In genomic region chr2:71852141-71852711, GRCh38 we compare ENCODE assay signal across 23 cellular contexts.
A peak's percentile ranks its signal among the peaks of the same experiment; 100 is the strongest.
DNase-seq lines count a peak whose midpoint lies in the region; ATAC-seq, FAIRE-seq and TF ChIP-seq lines count a peak whose summit lies in the region.
"Had no signal": no experiment of that assay in that cellular context is flagged by ENCODE, and none has a peak within 500 bp of the region (broad histone marks: within the 10 kb centered on the region; RNA-seq: fewer than 3 reads in every experiment).

No MANE protein-coding gene starts in this region.

- WGBS in HepG2 (ENCODE audit: low lambda C conversion rate): 18% methylated on average over 21 of the region's 32 CpGs
- WGBS in right lobe of liver (ENCODE audit: insufficient coverage, low coverage, low lambda C conversion rate, missing lambda C conversion rate): 9% methylated on average over 7 of the region's 32 CpGs
- 1 to 3% methylated on average over 32 of the region's 32 CpGs for WGBS in aorta, 2 donors

- no peak overlapping the region for H3K4me3 Mint-ChIP-seq in HFFc6
- H3K4me3 Mint-ChIP-seq: activated CD4-positive, alpha-beta T cell treated with anti-CD3 and anti-CD28 coated beads for 36 hours; activated CD8-positive, alpha-beta memory T cell treated with anti-CD3 and anti-CD28 coated beads, Interleukin-2, amount 10 ng/mL, durations not matched to agents 7 days and 5 days; activated naive CD8-positive, alpha-beta T cell treated with anti-CD3 and anti-CD28 coated beads, Interleukin-2, amount 50 U/mL, for 24 hours; CD14-positive monocyte had no signal

- H3K27ac ChIP-seq in HepG2 (ENCODE audit: extremely low read length, insufficient read depth, low read length) (no peak overlapping the region), right lobe of liver (no peak overlapping the region), endothelial cell of umbilical vein (ENCODE audit: insufficient read depth, low read depth, low read length) (no peak overlapping the region), left lung (no peak overlapping the region), aorta (ENCODE audit: low read depth in 1 of 2, low read length in 2 of 2) (peak overlapping the region; percentile 2 to 61)
- H3K27ac ChIP-seq: epithelial cell of prostate, uterus had no signal

- no peak for TF ChIP-seq POLR2A in HepG2 (IDR thresholded peaks at IDR 0.05; ENCODE audit: insufficient read depth in 1 of 2, low read depth in 2 of 2, low read length in 2 of 2)
- TF ChIP-seq POLR2A in right lobe of liver (IDR thresholded peaks at IDR 0.05): no peak
- TF ChIP-seq POLR2A in endothelial cell of umbilical vein (IDR thresholded peaks at IDR 0.05; ENCODE audit: low read depth, low read length): no peak

- FAIRE-seq in HepG2 (lab: Jason Lieb, UNC) (no peak), endothelial cell of umbilical vein (lab: Jason Lieb, UNC) (no peak)
- FAIRE-seq: bronchial epithelial cell, GM12878, small intestine had no signal

- ATAC-seq in HepG2 (peak; percentile 33), right lobe of liver (no peak), left lung (peak; percentile 43), aorta (ENCODE audit: low FRiP score) (peak; percentile 44), GM18907 (IDR thresholded peaks at IDR 0.05; ENCODE audit: unreplicated experiment) (no peak), HG03097 (IDR thresholded peaks at IDR 0.05; ENCODE audit: low FRiP score, unreplicated experiment) (no peak)
- ATAC-seq: activated CD4-positive, alpha-beta T cell treated with anti-CD3 and anti-CD28 coated beads for 36 hours; activated CD8-positive, alpha-beta memory T cell treated with anti-CD3 and anti-CD28 coated beads, Interleukin-2, amount 10 ng/mL, durations not matched to agents 7 days and 5 days; activated naive CD8-positive, alpha-beta T cell treated with anti-CD3 and anti-CD28 coated beads, Interleukin-2, amount 50 U/mL, for 24 hours; GM12878 had no signal

- H3K27me3 Mint-ChIP-seq in HFFc6 (ENCODE audit: insufficient read depth): peaks cover 25% of the 10 kb centered on the region

- no peak overlapping the region for H3K9ac ChIP-seq in HepG2 (ENCODE audit: insufficient read depth, low read depth, low read length)
- no peak overlapping the region for H3K9ac ChIP-seq in endothelial cell of umbilical vein (replicated peaks; ENCODE audit: extremely low read depth, insufficient read depth, low read length)

- H2AFZ ChIP-seq in HepG2 (ENCODE audit: low read length): no peak overlapping the region
- no peak overlapping the region for H2AFZ ChIP-seq in endothelial cell of umbilical vein (ENCODE audit: low read depth, low read length)

- TF ChIP-seq EP300 in HepG2 (IDR thresholded peaks at IDR 0.05; ENCODE audit: low read depth in 2 of 2, low read length in 2 of 2) (no peak), HepG2 (CRISPR knock-in tag; IDR thresholded peaks at IDR 0.05; ENCODE audit: borderline replicate concordance) (no peak)

- no peak for TF ChIP-seq RAD21 in HepG2 (CRISPR knock-in tag; IDR thresholded peaks at IDR 0.05)

- POLR2A ChIA-PET in HepG2 (lab: Yijun Ruan, JAX) (no interaction called here), endothelial cell of umbilical vein (lab: Charles Lee) (no interaction called here)

- DNase-seq in HepG2 (ENCODE audit: low spot score) (no peak), right lobe of liver (no peak), endothelial cell of umbilical vein (ENCODE audit: low read depth, low spot score) (no peak), left lung (no peak), aorta (peak; percentile 60 to 83), HFFc6 (no peak)
- DNase-seq: activated CD4-positive, alpha-beta T cell treated with anti-CD3 and anti-CD28 coated beads for 36 hours; activated naive CD8-positive, alpha-beta T cell treated with anti-CD3 and anti-CD28 coated beads, Interleukin-2, amount 50 U/mL, for 24 hours; DMS 273 treated with DMSO at 0.1 percent for 48 hours; GDM1; NCI-H1694; small intestine; stimulated activated CD4-positive, alpha-beta T cell treated with anti-CD3 and anti-CD28 coated beads, Interleukin-2, amount 100 ng/mL, for 48 hours had no signal

- H4K20me1 ChIP-seq in HepG2 (ENCODE audit: insufficient read depth, low read length): no peaks in the 10 kb centered on the region
- no peaks in the 10 kb centered on the region for H4K20me1 ChIP-seq in endothelial cell of umbilical vein (replicated peaks; ENCODE audit: control insufficient read depth, extremely low read depth, insufficient read depth, low read length)

- intact Hi-C loops in HepG2 (cut with micrococcal nuclease; ENCODE audit: unreplicated experiment) (no loop called here), right lobe of liver (cut with DNase I) (no loop called here), endothelial cell of umbilical vein (cut with micrococcal nuclease) (no loop called here), left lung (cut with DNase I) (no loop called here), aorta (cut with DNase I) (no loop called here)

- H3K79me2 ChIP-seq in HepG2 (ENCODE audit: insufficient read depth, low read length) (no peaks in the 10 kb centered on the region), endothelial cell of umbilical vein (ENCODE audit: control insufficient read depth, insufficient read depth, low read length) (no peaks in the 10 kb centered on the region)

- H3K4me3 ChIP-seq in HepG2 (replicated peaks in 1 of 3; ENCODE audit: insufficient read depth in 1 of 3, low read depth in 2 of 3, low read length in 3 of 3) (no peak overlapping the region), right lobe of liver (no peak overlapping the region), endothelial cell of umbilical vein (replicated peaks in 1 of 3; ENCODE audit: insufficient read depth in 1 of 3, low read depth in 1 of 3, low read length in 3 of 3) (no peak overlapping the region), left lung (no peak overlapping the region), aorta (ENCODE audit: low read length in 2 of 2) (no peak overlapping the region)
- H3K4me3 ChIP-seq: GM12878, HAP-1, lung, uterus had no signal

- no peaks in the 10 kb centered on the region for H3K9me3 ChIP-seq in HepG2 (ENCODE audit: low read length)
- H3K9me3 ChIP-seq in right lobe of liver: no peaks in the 10 kb centered on the region
- no peaks in the 10 kb centered on the region for H3K9me3 ChIP-seq in endothelial cell of umbilical vein (replicated peaks; ENCODE audit: control insufficient read depth, insufficient read depth, low read length)
- peaks cover 0 to 8% of the 10 kb centered on the region in 2 donors for H3K9me3 ChIP-seq in left lung
- no peaks in the 10 kb centered on the region for H3K9me3 ChIP-seq in aorta (ENCODE audit: control insufficient read depth, low read length)
- H3K9me3 ChIP-seq: HAP-1, uterus had no signal

- H3K36me3 Mint-ChIP-seq in HFFc6 (ENCODE audit: low read depth): peaks cover 5% of the 10 kb centered on the region
- H3K36me3 Mint-ChIP-seq: activated CD8-positive, alpha-beta memory T cell treated with anti-CD3 and anti-CD28 coated beads, Interleukin-2, amount 10 ng/mL, durations not matched to agents 7 days and 5 days; CD14-positive monocyte had no signal

- TF ChIP-seq CTCF in HepG2 (CRISPR knock-in tag; IDR thresholded peaks at IDR 0.05) (no peak), right lobe of liver (IDR thresholded peaks at IDR 0.05) (no peak), endothelial cell of umbilical vein (IDR thresholded peaks at IDR 0.05; ENCODE audit: extremely low read depth in 1 of 2, insufficient read depth in 1 of 2, low read depth in 1 of 2, low read length in 2 of 2) (no peak), left lung (IDR thresholded peaks at IDR 0.05) (no peak), HFFc6 (IDR thresholded peaks at IDR 0.05) (no peak)

- no peaks in the 10 kb centered on the region for H3K4me1 ChIP-seq in HepG2 (ENCODE audit: insufficient read depth, low read length)
- no peaks in the 10 kb centered on the region for H3K4me1 ChIP-seq in right lobe of liver
- H3K4me1 ChIP-seq in endothelial cell of umbilical vein (ENCODE audit: control insufficient read depth, extremely low read depth, insufficient read depth, low read length): no peaks in the 10 kb centered on the region
- H3K4me1 ChIP-seq in left lung: peaks cover 0 to 7% of the 10 kb centered on the region in 2 donors
- peaks cover 3 to 8% of the 10 kb centered on the region in 2 donors for H3K4me1 ChIP-seq in aorta (ENCODE audit: control insufficient read depth in 1 of 2, insufficient read depth in 2 of 2, low read length in 2 of 2)
- H3K4me1 ChIP-seq: HAP-1, uterus had no signal

- in situ Hi-C loops in HepG2 (cut with HindIII; ENCODE audit: extremely low pct_ligation_motif_present, low pct_unique_long_range_greater_than_20kb): no loop called here

- dilution Hi-C loops in endothelial cell of umbilical vein (cut with MboI; ENCODE audit: extremely low pct_ligation_motif_present, low sequenced_read_pairs): no loop called here

- H3K9me1 ChIP-seq in endothelial cell of umbilical vein (replicated peaks; ENCODE audit: control insufficient read depth, extremely low read depth, insufficient read depth, low read length): no peaks in the 10 kb centered on the region

- no peak overlapping the region for H3K4me2 ChIP-seq in HepG2 (ENCODE audit: low read depth, low read length)
- no peak overlapping the region for H3K4me2 ChIP-seq in endothelial cell of umbilical vein (ENCODE audit: insufficient read depth, low read length)

- H3K9me3 Mint-ChIP-seq in HFFc6: peaks cover 12% of the 10 kb centered on the region

- no peaks in the 10 kb centered on the region; the same call in 1 of the 2 replicates for H3K4me1 Mint-ChIP-seq in HFFc6 (ENCODE audit: low read depth)
- H3K4me1 Mint-ChIP-seq: activated CD4-positive, alpha-beta T cell treated with anti-CD3 and anti-CD28 coated beads for 36 hours; activated CD8-positive, alpha-beta memory T cell treated with anti-CD3 and anti-CD28 coated beads, Interleukin-2, amount 10 ng/mL, durations not matched to agents 7 days and 5 days; activated naive CD8-positive, alpha-beta T cell treated with anti-CD3 and anti-CD28 coated beads, Interleukin-2, amount 50 U/mL, for 24 hours; CD14-positive monocyte had no signal

- H3K27ac Mint-ChIP-seq in HFFc6: no peak overlapping the region
- H3K27ac Mint-ChIP-seq: activated CD4-positive, alpha-beta T cell treated with anti-CD3 and anti-CD28 coated beads for 36 hours; activated CD8-positive, alpha-beta memory T cell treated with anti-CD3 and anti-CD28 coated beads, Interleukin-2, amount 10 ng/mL, durations not matched to agents 7 days and 5 days; activated naive CD8-positive, alpha-beta T cell treated with anti-CD3 and anti-CD28 coated beads, Interleukin-2, amount 50 U/mL, for 24 hours; CD14-positive monocyte had no signal

- BruUV-seq in HepG2 (replicated peaks; lab: Mats Ljungman, UMichigan) (no TSS peak), endothelial cell of umbilical vein (replicated peaks; lab: Mats Ljungman, UMichigan) (no TSS peak)

- H3K27me3 ChIP-seq in HepG2 (ENCODE audit: control insufficient read depth in 1 of 2, insufficient read depth in 2 of 2, low read length in 2 of 2) (peaks cover 6 to 45% of the 10 kb centered on the region in 2 experiments; a peak in 4 of 5 replicates), right lobe of liver (no peaks in the 10 kb centered on the region), endothelial cell of umbilical vein (ENCODE audit: control insufficient read depth in 2 of 2, insufficient read depth in 2 of 2, low read length in 2 of 2) (peaks cover 6% of the 10 kb centered on the region in 2 experiments), left lung (peaks cover 0 to 21% of the 10 kb centered on the region in 2 donors), aorta (ENCODE audit: control insufficient read depth in 1 of 2, insufficient read depth in 2 of 2, low read length in 1 of 2) (no peaks in the 10 kb centered on the region)
- H3K27me3 ChIP-seq: uterus had no signal

- CTCF ChIA-PET in HepG2 (lab: Yijun Ruan, JAX; ENCODE audit: low intra/inter-chr PET ratio, low total read pairs): no interaction called here
- CTCF ChIA-PET in endothelial cell of umbilical vein (lab: Charles Lee): no interaction called here

- H3K36me3 ChIP-seq in HepG2 (replicated peaks in 1 of 2; ENCODE audit: control insufficient read depth in 1 of 2, insufficient read depth in 2 of 2, low read length in 2 of 2): no peaks in the 10 kb centered on the region
- no peaks in the 10 kb centered on the region for H3K36me3 ChIP-seq in right lobe of liver
- no peaks in the 10 kb centered on the region for H3K36me3 ChIP-seq in endothelial cell of umbilical vein (ENCODE audit: control insufficient read depth in 2 of 2, extremely low read depth in 1 of 2, insufficient read depth in 2 of 2, low read length in 2 of 2)
- H3K36me3 ChIP-seq in left lung: no peaks in the 10 kb centered on the region
- H3K36me3 ChIP-seq in aorta (ENCODE audit: control insufficient read depth in 1 of 2, insufficient read depth in 2 of 2, low read length in 1 of 2): no peaks in the 10 kb centered on the region
- H3K36me3 ChIP-seq: HAP-1, uterus had no signal

Comparison
In these comparisons a context has a peak if more than half of its experiments do, and no peak if none do; other contexts are left out.
1. ATAC-seq: peak in HepG2 (single experiment), left lung (single experiment) and aorta (single experiment); none in right lobe of liver (0 of 4), GM18907 (single experiment) and HG03097 (single experiment).
2. DNase-seq: peak in aorta (2 of 2); none in HepG2 (single experiment), right lobe of liver (0 of 3), endothelial cell of umbilical vein (single experiment), left lung (0 of 2) and HFFc6 (single experiment).
3. H3K27ac ChIP-seq: peak in aorta (2 of 2); none in HepG2 (single experiment), right lobe of liver (0 of 3), endothelial cell of umbilical vein (single experiment) and left lung (0 of 2).